ENCODE assay signal across 14 cellular contexts in the genomic region with DNA sequence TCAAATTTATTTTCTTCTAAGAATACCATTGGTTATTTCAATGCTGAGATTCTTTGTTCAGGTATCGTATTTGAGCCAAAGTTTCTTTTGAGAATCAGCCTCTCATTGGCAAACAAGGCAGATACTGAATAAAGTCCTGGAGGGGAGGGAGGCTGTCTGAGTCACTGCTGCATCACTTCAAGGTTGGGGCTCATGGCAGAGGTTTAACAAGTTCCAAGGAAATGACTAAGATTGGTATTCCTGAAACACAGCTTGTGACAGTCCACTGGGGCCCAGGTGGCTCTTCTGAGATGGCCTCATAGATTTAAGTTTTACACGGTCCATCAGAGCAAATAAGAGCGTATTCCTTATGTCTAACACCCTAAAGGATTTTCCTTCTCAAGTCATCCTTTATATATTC.
A peak's percentile ranks its signal among the peaks of the same experiment; 100 is the strongest.
DNase-seq lines count a peak whose midpoint lies in the region; ATAC-seq, FAIRE-seq and TF ChIP-seq lines count a peak whose summit lies in the region.
"Had no signal": no experiment of that assay in that cellular context is flagged by ENCODE, and none has a peak within 500 bp of the region (broad histone marks: within the 10 kb centered on the region; RNA-seq: fewer than 3 reads in every experiment).

No MANE protein-coding gene starts in this region.

- H3K27me3 ChIP-seq in PC-9 (ENCODE audit: insufficient read depth, low read depth) = no peaks in the 10 kb centered on the region
- H3K27me3 ChIP-seq in endothelial cell of umbilical vein (ENCODE audit: control insufficient read depth in 2 of 2, insufficient read depth in 2 of 2, low read length in 2 of 2) = no peaks in the 10 kb centered on the region
- H3K27me3 ChIP-seq in mesendoderm (ENCODE audit: insufficient read depth, low read length, poor library complexity) = no peaks in the 10 kb centered on the region
- H3K27me3 ChIP-seq: ascending aorta had no signal

- POLR2A ChIA-PET in PC-9 (lab: Charles Lee; ENCODE audit: unreplicated experiment) = no interaction called here
- POLR2A ChIA-PET in endothelial cell of umbilical vein (lab: Charles Lee) = no interaction called here

- H3K9me2 ChIP-seq in PC-9 (ENCODE audit: insufficient read depth) = no peaks in the 10 kb centered on the region

- peak overlapping the region; percentile 83 for H3K27ac ChIP-seq in PC-9
- H3K27ac ChIP-seq in endothelial cell of umbilical vein (ENCODE audit: insufficient read depth, low read depth, low read length) = no peak overlapping the region
- no peak overlapping the region for H3K27ac ChIP-seq in mesendoderm (ENCODE audit: low read depth, low read length)
- H3K27ac ChIP-seq: ascending aorta had no signal

- BruUV-seq in PC-9 (replicated peaks; lab: Mats Ljungman, UMichigan) (no TSS peak), endothelial cell of umbilical vein (replicated peaks; lab: Mats Ljungman, UMichigan) (no TSS peak)

- H3K79me2 ChIP-seq in PC-9 (ENCODE audit: low read depth) = no peaks in the 10 kb centered on the region
- H3K79me2 ChIP-seq in endothelial cell of umbilical vein (ENCODE audit: control insufficient read depth, insufficient read depth, low read length) = no peaks in the 10 kb centered on the region
- no peaks in the 10 kb centered on the region for H3K79me2 ChIP-seq in mesendoderm (ENCODE audit: control insufficient read depth, insufficient read depth, low read length)

- no CpG with 5 or more reads among the region's 3 CpGs for WGBS in mesendoderm (ENCODE audit: extremely low coverage, insufficient coverage, low lambda C conversion rate)

- dilution Hi-C loops in endothelial cell of umbilical vein (cut with MboI; ENCODE audit: extremely low pct_ligation_motif_present, low sequenced_read_pairs) = no loop called here

- no peak overlapping the region for H2BK15ac ChIP-seq in mesendoderm (replicated peaks; ENCODE audit: low read depth)

- H4K5ac ChIP-seq in mesendoderm (ENCODE audit: low read length) = no peak overlapping the region

- TF ChIP-seq POLR2A in endothelial cell of umbilical vein (IDR thresholded peaks at IDR 0.05; ENCODE audit: low read depth, low read length) = no peak

- H2AK5ac ChIP-seq in mesendoderm (ENCODE audit: low read length) = no peak overlapping the region

- no peak for TF ChIP-seq CTCF in PC-9 (conservative IDR thresholded peaks at IDR 0.05)
- TF ChIP-seq CTCF in endothelial cell of umbilical vein (IDR thresholded peaks at IDR 0.05; ENCODE audit: extremely low read depth in 1 of 2, insufficient read depth in 1 of 2, low read depth in 1 of 2, low read length in 2 of 2) = no peak
- TF ChIP-seq CTCF in GM20000 (IDR thresholded peaks at IDR 0.05; ENCODE audit: extremely low read depth, missing control alignments) = no peak

- peak overlapping the region; percentile 20; the same call in 1 of the 2 replicates for H2AFZ ChIP-seq in PC-9
- H2AFZ ChIP-seq in endothelial cell of umbilical vein (ENCODE audit: low read depth, low read length) = no peak overlapping the region

- H3K4me3 ChIP-seq in PC-9 (peak overlapping the region; percentile 6; the same call in 1 of the 2 replicates), endothelial cell of umbilical vein (replicated peaks in 1 of 3; ENCODE audit: insufficient read depth in 1 of 3, low read depth in 1 of 3, low read length in 3 of 3) (no peak overlapping the region), mesendoderm (ENCODE audit: low read length) (no peak overlapping the region)
- H3K4me3 ChIP-seq: ascending aorta had no signal

- H3K9me3 ChIP-seq in PC-9 (ENCODE audit: insufficient read depth, low read depth) = no peaks in the 10 kb centered on the region
- no peaks in the 10 kb centered on the region for H3K9me3 ChIP-seq in endothelial cell of umbilical vein (replicated peaks; ENCODE audit: control insufficient read depth, insufficient read depth, low read length)
- H3K9me3 ChIP-seq: ascending aorta had no signal

- H3K18ac ChIP-seq in mesendoderm (ENCODE audit: low read length) = no peak overlapping the region

- no peak overlapping the region for H4K8ac ChIP-seq in mesendoderm (ENCODE audit: low read depth, low read length)

- H3K23ac ChIP-seq in mesendoderm (ENCODE audit: low read length) = no peak overlapping the region

- intact Hi-C loops in PC-9 (cut with micrococcal nuclease; ENCODE audit: unreplicated experiment) (no loop called here), endothelial cell of umbilical vein (cut with micrococcal nuclease) (no loop called here)

- H3K4ac ChIP-seq in mesendoderm (ENCODE audit: low read depth, low read length) = no peak overlapping the region

- no peaks in the 10 kb centered on the region for H3K9me1 ChIP-seq in endothelial cell of umbilical vein (replicated peaks; ENCODE audit: control insufficient read depth, extremely low read depth, insufficient read depth, low read length)

- no peak for ATAC-seq in HG03139 (IDR thresholded peaks at IDR 0.05; ENCODE audit: unreplicated experiment)

- H4K20me1 ChIP-seq in PC-9 (ENCODE audit: insufficient read depth) = no peaks in the 10 kb centered on the region
- H4K20me1 ChIP-seq in endothelial cell of umbilical vein (replicated peaks; ENCODE audit: control insufficient read depth, extremely low read depth, insufficient read depth, low read length) = no peaks in the 10 kb centered on the region

- H3K9ac ChIP-seq in endothelial cell of umbilical vein (replicated peaks; ENCODE audit: extremely low read depth, insufficient read depth, low read length) = no peak overlapping the region
- H3K9ac ChIP-seq in mesendoderm (ENCODE audit: low read length) = no peak overlapping the region

- H3K4me1 ChIP-seq in PC-9 (replicated peaks; ENCODE audit: insufficient read depth) (peaks cover 15% of the 10 kb centered on the region), endothelial cell of umbilical vein (ENCODE audit: control insufficient read depth, extremely low read depth, insufficient read depth, low read length) (no peaks in the 10 kb centered on the region), mesendoderm (ENCODE audit: control insufficient read depth, low read depth, low read length) (no peaks in the 10 kb centered on the region)
- H3K4me1 ChIP-seq: ascending aorta had no signal

- peaks cover 5% of the 10 kb centered on the region; the same call in 1 of the 2 replicates for H3F3A ChIP-seq in PC-9 (ENCODE audit: insufficient read depth, low read depth)

- DNase-seq in EL (peak; percentile 84), PC-9 (peak; percentile 62 to 87), endothelial cell of umbilical vein (ENCODE audit: low read depth, low spot score) (peak; percentile 10), mesendoderm (peak; percentile 82), NCI-H446 (lab: John Stamatoyannopoulos, UW) (no peak), GM20000 (ENCODE audit: low spot score) (no peak)
- DNase-seq in stimulated activated naive CD4-positive, alpha-beta T cell (lab: John Stamatoyannopoulos, UW) = no peak
- DNase-seq: COR-L47, HCEC 1CT, KBM-7, NCI-H2107, retina had no signal

- no peak overlapping the region for H2BK5ac ChIP-seq in mesendoderm (ENCODE audit: low read length)

- H2BK120ac ChIP-seq in mesendoderm (ENCODE audit: low read depth, low read length) = no peak overlapping the region

- FAIRE-seq in endothelial cell of umbilical vein (lab: Jason Lieb, UNC) = no peak

- H3K79me1 ChIP-seq in mesendoderm (ENCODE audit: low read length) = no peaks in the 10 kb centered on the region

- CTCF ChIA-PET in PC-9 (lab: Charles Lee) = no interaction called here
- CTCF ChIA-PET in endothelial cell of umbilical vein (lab: Charles Lee) = no interaction called here

- H3K56ac ChIP-seq in mesendoderm (ENCODE audit: low read length) = no peak overlapping the region

- H3K36me3 ChIP-seq in PC-9 (ENCODE audit: low read depth) = no peaks in the 10 kb centered on the region
- H3K36me3 ChIP-seq in endothelial cell of umbilical vein (ENCODE audit: control insufficient read depth in 2 of 2, extremely low read depth in 1 of 2, insufficient read depth in 2 of 2, low read length in 2 of 2) = no peaks in the 10 kb centered on the region
- no peaks in the 10 kb centered on the region for H3K36me3 ChIP-seq in mesendoderm (ENCODE audit: control insufficient read depth, insufficient read depth, low read length)
- H3K36me3 ChIP-seq: ascending aorta had no signal

- H3K4me2 ChIP-seq in PC-9 = peak overlapping the region; percentile 48
- H3K4me2 ChIP-seq in endothelial cell of umbilical vein (ENCODE audit: insufficient read depth, low read length) = no peak overlapping the region
- no peak overlapping the region for H3K4me2 ChIP-seq in mesendoderm (ENCODE audit: low read length)

TF ChIP-seq in endothelial cell of umbilical vein, 7 proteins besides CTCF, POLR2A, EP300 and RAD21:
- TF ChIP-seq POLR2AphosphoS5 (IDR thresholded peaks at IDR 0.05; ENCODE audit: insufficient read depth, low read depth, low read length) (no peak), FOS (IDR thresholded peaks at IDR 0.05; ENCODE audit: borderline replicate concordance, insufficient read depth, low read length) (peak; percentile 83), GATA2 (IDR thresholded peaks at IDR 0.05; ENCODE audit: insufficient read depth, insufficient read length, low read depth, low read length) (peak; percentile 64)

Comparison
In these comparisons a context has a peak if more than half of its experiments do, and no peak if none do; other contexts are left out.
1. DNase-seq: peak in EL (single experiment), PC-9 (2 of 2), endothelial cell of umbilical vein (single experiment) and mesendoderm (single experiment); none in NCI-H446 (0 of 2), GM20000 (single experiment) and stimulated activated naive CD4-positive, alpha-beta T cell (0 of 6).